Comparison of ENCODE assay signal across 8 cellular contexts in genomic region chr1:169109561-169110134, GRCh38.
DNase-seq lines count a peak whose midpoint lies in the region; ATAC-seq and FAIRE-seq lines count a peak whose summit lies in the region.

No MANE protein-coding gene starts in this region.

- peak overlapping the region; percentile 45 for H3K4me3 Mint-ChIP-seq in stimulated activated naive CD8-positive, alpha-beta T cell treated with anti-CD3 and anti-CD28 coated beads, Interleukin-15, Interleukin-2, amounts not matched to agents 100 ng/mL and 50 ng/mL, for 24 hours

- H3K36me3 Mint-ChIP-seq in stimulated activated naive CD8-positive, alpha-beta T cell treated with anti-CD3 and anti-CD28 coated beads, Interleukin-15, Interleukin-2, amounts not matched to agents 100 ng/mL and 50 ng/mL, for 24 hours (ENCODE audit: low read depth) = peaks cover 15% of the 10 kb centered on the region

- H3K27me3 Mint-ChIP-seq in stimulated activated naive CD8-positive, alpha-beta T cell treated with anti-CD3 and anti-CD28 coated beads, Interleukin-15, Interleukin-2, amounts not matched to agents 100 ng/mL and 50 ng/mL, for 24 hours = peaks cover 19% of the 10 kb centered on the region

- peak overlapping the region; percentile 94 for H3K4me3 ChIP-seq in endocrine pancreas (ENCODE audit: control insufficient read depth, insufficient read depth, low read length)

- no peak for DNase-seq in stimulated activated naive CD8-positive, alpha-beta T cell treated with anti-CD3 and anti-CD28 coated beads, Interleukin-15, Interleukin-2, amounts not matched to agents 100 U/mL and 50 U/mL, for 24 hours
- DNase-seq in RCC 7860 (ENCODE audit: low spot score) (peak; percentile 91), middle frontal gyrus (ENCODE audit: extremely low spot score, low spot score) (peak; percentile 87), GM03348 (ENCODE audit: low spot score) (no peak), SKM-1 treated with dmso at 0.1 percent for 144 hours (lab: John Stamatoyannopoulos, UW; ENCODE audit: unreplicated experiment) (no peak)

- H3K9me3 ChIP-seq in endocrine pancreas (ENCODE audit: control insufficient read depth, low read length) = no peaks in the 10 kb centered on the region

- no peaks in the 10 kb centered on the region for H3K9me3 Mint-ChIP-seq in stimulated activated naive CD8-positive, alpha-beta T cell treated with anti-CD3 and anti-CD28 coated beads, Interleukin-15, Interleukin-2, amounts not matched to agents 100 ng/mL and 50 ng/mL, for 24 hours

- H3K4me1 Mint-ChIP-seq in stimulated activated naive CD8-positive, alpha-beta T cell treated with anti-CD3 and anti-CD28 coated beads, Interleukin-15, Interleukin-2, amounts not matched to agents 100 ng/mL and 50 ng/mL, for 24 hours (ENCODE audit: low read depth) = peaks cover 39% of the 10 kb centered on the region

- H3K9ac ChIP-seq in endocrine pancreas (ENCODE audit: control insufficient read depth, insufficient read depth, low read length) = peak overlapping the region; percentile 43

- peak; percentile 83 for FAIRE-seq in RCC 7860 (lab: Jason Lieb, UNC)

- peaks cover 16% of the 10 kb centered on the region for H3K4me1 ChIP-seq in endocrine pancreas (ENCODE audit: control insufficient read depth, insufficient read depth, low read length)

- H3K36me3 ChIP-seq in endocrine pancreas (ENCODE audit: control insufficient read depth, insufficient read depth, low read length) = no peaks in the 10 kb centered on the region

- H3K27me3 ChIP-seq in endocrine pancreas (ENCODE audit: control insufficient read depth, insufficient read depth, low read length) = no peaks in the 10 kb centered on the region

- H3K27ac Mint-ChIP-seq in stimulated activated naive CD8-positive, alpha-beta T cell treated with anti-CD3 and anti-CD28 coated beads, Interleukin-15, Interleukin-2, amounts not matched to agents 100 ng/mL and 50 ng/mL, for 24 hours = peak overlapping the region; percentile 38

- no peak for ATAC-seq in stimulated activated naive CD8-positive, alpha-beta T cell treated with anti-CD3 and anti-CD28 coated beads, Interleukin-15, Interleukin-2, amounts not matched to agents 100 U/mL and 50 U/mL, for 24 hours
- no peak for ATAC-seq in HG02642 (IDR thresholded peaks at IDR 0.05; ENCODE audit: poor library complexity, unreplicated experiment)

Comparison
In these comparisons a context has a peak if more than half of its experiments do, and no peak if none do; other contexts are left out.
1. DNase-seq: peak in RCC 7860 (single experiment) and middle frontal gyrus (single experiment); none in stimulated activated naive CD8-positive, alpha-beta T cell treated with anti-CD3 and anti-CD28 coated beads, Interleukin-15, Interleukin-2, amounts not matched to agents 100 U/mL and 50 U/mL, for 24 hours (single experiment), GM03348 (single experiment) and SKM-1 treated with dmso at 0.1 percent for 144 hours (single experiment).